8 cellular contexts compared by ENCODE assay signal in the genomic region with DNA sequence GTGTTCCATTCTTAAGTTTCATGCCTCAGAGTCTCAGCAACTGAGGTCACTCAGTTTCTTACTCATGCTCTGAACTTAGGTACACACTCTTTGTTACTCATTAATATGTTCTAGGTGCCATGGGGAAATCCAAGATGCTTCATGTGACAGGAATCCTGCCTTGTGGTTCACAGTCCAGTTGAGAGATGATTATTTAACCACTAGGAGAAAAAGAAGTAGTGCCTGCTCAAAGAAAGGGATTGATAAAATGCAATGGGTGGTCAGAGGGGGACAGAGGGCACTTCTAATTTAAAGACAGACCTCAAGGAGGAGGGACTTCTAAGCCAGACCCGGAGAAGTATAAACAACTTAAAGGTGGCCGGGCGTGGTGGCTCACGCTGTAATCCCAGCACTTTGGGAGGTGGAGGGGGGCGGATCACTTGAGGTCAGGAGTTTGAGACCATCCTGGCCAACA.
DNase-seq lines count a peak whose midpoint lies in the region; ATAC-seq and TF ChIP-seq lines count a peak whose summit lies in the region.

No MANE protein-coding gene starts in this region.

- H3K9me3 ChIP-seq in OCI-LY3 (ENCODE audit: insufficient read depth, low read length), result no peaks in the 10 kb centered on the region

- H3K36me3 ChIP-seq in OCI-LY3 (replicated peaks; ENCODE audit: low read depth, low read length), result no peaks in the 10 kb centered on the region

- H4K20me1 ChIP-seq in OCI-LY3 (ENCODE audit: insufficient read depth, low read length), result no peaks in the 10 kb centered on the region

- H3K4me2 ChIP-seq in OCI-LY3 (ENCODE audit: low read length), result peak overlapping the region; percentile 64

- no peak overlapping the region for H2AFZ ChIP-seq in OCI-LY3 (ENCODE audit: low read depth, low read length)

- CTCF ChIA-PET in GM10248 (lab: Yijun Ruan, JAX), result interaction anchor here (1.1 to 7.6 kb wide), 4 partner anchors 12 to 132 kb away, joined by 3 to 41 read pairs (median 7); no protein-coding TSS in a partner anchor

- peak overlapping the region; percentile 46 for H3K4me3 ChIP-seq in OCI-LY3 (ENCODE audit: low read length)

- ATAC-seq in GM21825 (IDR thresholded peaks at IDR 0.05; ENCODE audit: unreplicated experiment), result peak; percentile 65

- DNase-seq in GM10248 (ENCODE audit: extremely low spot score), result peak; percentile 71
- peak; percentile 100 for DNase-seq in kidney tubule cell (ENCODE audit: low spot score)
- no peak for DNase-seq in stimulated activated CD4-positive, alpha-beta T cell treated with anti-CD3 and anti-CD28 coated beads, Interleukin-2, amount 100 ng/mL, for 24 hours
- DNase-seq in Kasumi-1 (lab: John Stamatoyannopoulos, UW), result no peak
- DNase-seq in DMS153 (lab: John Stamatoyannopoulos, UW), result no peak
- DNase-seq in T-helper 9 cell, result no peak

- peak overlapping the region; percentile 70 for H3K9ac ChIP-seq in OCI-LY3 (ENCODE audit: low read length)

- TF ChIP-seq CTCF in GM10248 (IDR thresholded peaks at IDR 0.05; ENCODE audit: control extremely low read depth, extremely low read depth, low read depth, missing control alignments) (no peak), OCI-LY3 (IDR thresholded peaks at IDR 0.05; ENCODE audit: low read depth, low read length) (no peak)

- H3K27ac ChIP-seq in OCI-LY3 (ENCODE audit: low read length), result peak overlapping the region; percentile 93

- no peaks in the 10 kb centered on the region for H3K79me2 ChIP-seq in OCI-LY3 (ENCODE audit: low read length)

- H3K4me1 ChIP-seq in OCI-LY3 (ENCODE audit: low read length), result peaks cover 92% of the 10 kb centered on the region

- POLR2A ChIA-PET in GM10248 (lab: Yijun Ruan, JAX), result interaction anchor here (0.7 kb wide), 1 partner anchor 56 kb away, joined by 3 read pairs; no protein-coding TSS in a partner anchor

- H3K27me3 ChIP-seq in OCI-LY3 (ENCODE audit: low read depth, low read length), result no peaks in the 10 kb centered on the region

Comparison
In these comparisons a context has a peak if more than half of its experiments do, and no peak if none do; other contexts are left out.
1. DNase-seq: peak in GM10248 (single experiment) and kidney tubule cell (single experiment); none in stimulated activated CD4-positive, alpha-beta T cell treated with anti-CD3 and anti-CD28 coated beads, Interleukin-2, amount 100 ng/mL, for 24 hours (0 of 2), Kasumi-1 (0 of 2), DMS153 (single experiment) and T-helper 9 cell (single experiment).